ENCODE assay signal across 1 cellular context in the genomic region with DNA sequence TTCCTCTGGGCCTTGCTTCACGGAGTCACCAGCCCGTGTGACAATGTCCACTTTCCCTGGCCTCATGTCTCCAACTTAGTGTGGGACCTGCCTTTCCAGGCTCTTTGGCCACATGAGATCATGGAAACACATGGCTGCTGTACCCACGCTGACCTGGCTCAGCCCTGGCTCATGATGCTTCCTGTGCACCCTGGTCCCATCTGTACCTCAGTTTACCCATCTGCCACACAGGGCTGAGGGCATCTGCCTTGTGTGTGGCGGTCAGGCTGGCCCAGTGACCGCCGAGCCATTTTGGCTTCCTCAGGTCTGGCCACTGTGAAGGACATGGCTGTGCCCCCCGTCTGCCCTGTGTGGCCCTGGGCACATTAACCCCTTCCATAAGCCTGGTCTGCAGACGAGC.
TF ChIP-seq lines count a peak whose summit lies in the region.

No MANE protein-coding gene starts in this region.

TF ChIP-seq in K562, 482 proteins besides CTCF, POLR2A, EP300 and RAD21 (continued from another document):
- TF ChIP-seq, protein P1, sequence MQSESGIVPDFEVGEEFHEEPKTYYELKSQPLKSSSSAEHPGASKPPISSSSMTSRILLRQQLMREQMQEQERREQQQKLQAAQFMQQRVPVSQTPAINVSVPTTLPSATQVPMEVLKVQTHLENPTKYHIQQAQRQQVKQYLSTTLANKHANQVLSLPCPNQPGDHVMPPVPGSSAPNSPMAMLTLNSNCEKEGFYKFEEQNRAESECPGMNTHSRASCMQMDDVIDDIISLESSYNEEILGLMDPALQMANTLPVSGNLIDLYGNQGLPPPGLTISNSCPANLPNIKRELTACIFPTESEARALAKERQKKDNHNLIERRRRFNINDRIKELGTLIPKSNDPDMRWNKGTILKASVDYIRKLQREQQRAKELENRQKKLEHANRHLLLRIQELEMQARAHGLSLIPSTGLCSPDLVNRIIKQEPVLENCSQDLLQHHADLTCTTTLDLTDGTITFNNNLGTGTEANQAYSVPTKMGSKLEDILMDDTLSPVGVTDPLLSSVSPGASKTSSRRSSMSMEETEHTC (IDR thresholded peaks at IDR 0.05), result no peak
- TF ChIP-seq, protein P2, sequence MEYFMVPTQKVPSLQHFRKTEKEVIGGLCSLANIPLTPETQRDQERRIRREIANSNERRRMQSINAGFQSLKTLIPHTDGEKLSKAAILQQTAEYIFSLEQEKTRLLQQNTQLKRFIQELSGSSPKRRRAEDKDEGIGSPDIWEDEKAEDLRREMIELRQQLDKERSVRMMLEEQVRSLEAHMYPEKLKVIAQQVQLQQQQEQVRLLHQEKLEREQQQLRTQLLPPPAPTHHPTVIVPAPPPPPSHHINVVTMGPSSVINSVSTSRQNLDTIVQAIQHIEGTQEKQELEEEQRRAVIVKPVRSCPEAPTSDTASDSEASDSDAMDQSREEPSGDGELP (CRISPR knock-in tag; IDR thresholded peaks at IDR 0.05; ENCODE audit: borderline replicate concordance), result peak; percentile 16; the same call in 1 of the 2 replicates
- no peak for TF ChIP-seq SLC30A9 (CRISPR knock-in tag; IDR thresholded peaks at IDR 0.05)
- TF ChIP-seq, protein P3, sequence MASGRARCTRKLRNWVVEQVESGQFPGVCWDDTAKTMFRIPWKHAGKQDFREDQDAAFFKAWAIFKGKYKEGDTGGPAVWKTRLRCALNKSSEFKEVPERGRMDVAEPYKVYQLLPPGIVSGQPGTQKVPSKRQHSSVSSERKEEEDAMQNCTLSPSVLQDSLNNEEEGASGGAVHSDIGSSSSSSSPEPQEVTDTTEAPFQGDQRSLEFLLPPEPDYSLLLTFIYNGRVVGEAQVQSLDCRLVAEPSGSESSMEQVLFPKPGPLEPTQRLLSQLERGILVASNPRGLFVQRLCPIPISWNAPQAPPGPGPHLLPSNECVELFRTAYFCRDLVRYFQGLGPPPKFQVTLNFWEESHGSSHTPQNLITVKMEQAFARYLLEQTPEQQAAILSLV (tag; IDR thresholded peaks at IDR 0.05), result no peak
- TF ChIP-seq SUPT5H (IDR thresholded peaks at IDR 0.05), result no peak
- no peak for TF ChIP-seq KDM5B (IDR thresholded peaks at IDR 0.05; ENCODE audit: insufficient replicate concordance, low read depth, low read length)
- TF ChIP-seq ZNF41 (CRISPR knock-in tag; conservative IDR thresholded peaks at IDR 0.05), result no peak
- no peak for TF ChIP-seq FOXJ2 (tag; IDR thresholded peaks at IDR 0.05)
- no peak for TF ChIP-seq ZC3H11A (IDR thresholded peaks at IDR 0.05; ENCODE audit: low read depth, low read length)
- TF ChIP-seq BHLHE40 (IDR thresholded peaks at IDR 0.05; ENCODE audit: low read length), result no peak
- TF ChIP-seq PTBP1 (IDR thresholded peaks at IDR 0.05; ENCODE audit: low read depth, low read length), result no peak
- no peak for TF ChIP-seq RBM39 (optimal IDR thresholded peaks at IDR 0.05; ENCODE audit: low read depth, low read length)
- TF ChIP-seq SMAD3 (CRISPR knock-in tag; conservative IDR thresholded peaks at IDR 0.05), result no peak
- TF ChIP-seq ZNF263 (CRISPR knock-in tag; IDR thresholded peaks at IDR 0.05; ENCODE audit: borderline replicate concordance), result no peak
- no peak for TF ChIP-seq ZNF274 (IDR thresholded peaks at IDR 0.05; ENCODE audit: borderline replicate concordance, low read depth, low read length)
- TF ChIP-seq SMARCC2 (IDR thresholded peaks at IDR 0.05; ENCODE audit: low read depth), result no peak
- TF ChIP-seq, protein P4, sequence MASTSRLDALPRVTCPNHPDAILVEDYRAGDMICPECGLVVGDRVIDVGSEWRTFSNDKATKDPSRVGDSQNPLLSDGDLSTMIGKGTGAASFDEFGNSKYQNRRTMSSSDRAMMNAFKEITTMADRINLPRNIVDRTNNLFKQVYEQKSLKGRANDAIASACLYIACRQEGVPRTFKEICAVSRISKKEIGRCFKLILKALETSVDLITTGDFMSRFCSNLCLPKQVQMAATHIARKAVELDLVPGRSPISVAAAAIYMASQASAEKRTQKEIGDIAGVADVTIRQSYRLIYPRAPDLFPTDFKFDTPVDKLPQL (IDR thresholded peaks at IDR 0.05; ENCODE audit: extremely low read depth, insufficient read length), result no peak
- TF ChIP-seq, protein P5, sequence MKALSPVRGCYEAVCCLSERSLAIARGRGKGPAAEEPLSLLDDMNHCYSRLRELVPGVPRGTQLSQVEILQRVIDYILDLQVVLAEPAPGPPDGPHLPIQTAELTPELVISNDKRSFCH (CRISPR knock-in tag; IDR thresholded peaks at IDR 0.05), result no peak
- TF ChIP-seq, protein P5 (tag; IDR thresholded peaks at IDR 0.05), result peak; percentile 66
- TF ChIP-seq, protein P6, sequence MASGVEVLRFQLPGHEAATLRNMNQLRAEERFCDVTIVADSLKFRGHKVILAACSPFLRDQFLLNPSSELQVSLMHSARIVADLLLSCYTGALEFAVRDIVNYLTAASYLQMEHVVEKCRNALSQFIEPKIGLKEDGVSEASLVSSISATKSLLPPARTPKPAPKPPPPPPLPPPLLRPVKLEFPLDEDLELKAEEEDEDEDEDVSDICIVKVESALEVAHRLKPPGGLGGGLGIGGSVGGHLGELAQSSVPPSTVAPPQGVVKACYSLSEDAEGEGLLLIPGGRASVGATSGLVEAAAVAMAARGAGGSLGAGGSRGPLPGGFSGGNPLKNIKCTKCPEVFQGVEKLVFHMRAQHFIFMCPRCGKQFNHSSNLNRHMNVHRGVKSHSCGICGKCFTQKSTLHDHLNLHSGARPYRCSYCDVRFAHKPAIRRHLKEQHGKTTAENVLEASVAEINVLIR (CRISPR knock-in tag; IDR thresholded peaks at IDR 0.05), result no peak
- TF ChIP-seq ZNF165 (CRISPR knock-in tag; IDR thresholded peaks at IDR 0.05; ENCODE audit: borderline replicate concordance), result no peak
- TF ChIP-seq ZNF354B (CRISPR knock-in tag; IDR thresholded peaks at IDR 0.05), result no peak
- TF ChIP-seq ZNF431 (CRISPR knock-in tag; IDR thresholded peaks at IDR 0.05), result no peak
- no peak for TF ChIP-seq MYNN (IDR thresholded peaks at IDR 0.05)
- TF ChIP-seq MYNN (CRISPR knock-in tag; IDR thresholded peaks at IDR 0.05), result no peak
- TF ChIP-seq, protein P7, sequence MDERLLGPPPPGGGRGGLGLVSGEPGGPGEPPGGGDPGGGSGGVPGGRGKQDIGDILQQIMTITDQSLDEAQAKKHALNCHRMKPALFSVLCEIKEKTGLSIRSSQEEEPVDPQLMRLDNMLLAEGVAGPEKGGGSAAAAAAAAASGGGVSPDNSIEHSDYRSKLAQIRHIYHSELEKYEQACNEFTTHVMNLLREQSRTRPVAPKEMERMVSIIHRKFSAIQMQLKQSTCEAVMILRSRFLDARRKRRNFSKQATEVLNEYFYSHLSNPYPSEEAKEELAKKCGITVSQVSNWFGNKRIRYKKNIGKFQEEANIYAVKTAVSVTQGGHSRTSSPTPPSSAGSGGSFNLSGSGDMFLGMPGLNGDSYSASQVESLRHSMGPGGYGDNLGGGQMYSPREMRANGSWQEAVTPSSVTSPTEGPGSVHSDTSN (CRISPR knock-in tag; IDR thresholded peaks at IDR 0.05; ENCODE audit: low read depth), result no peak
- TF ChIP-seq, protein P7 (tag; conservative IDR thresholded peaks at IDR 0.05; ENCODE audit: low read depth), result no peak
- TF ChIP-seq BCOR (IDR thresholded peaks at IDR 0.05), result 0 out of 2 replicates have a peak, but pooled peaks have one; percentile 30
- TF ChIP-seq SIN3B (IDR thresholded peaks at IDR 0.05; ENCODE audit: low read depth), result no peak
- TF ChIP-seq, protein P8, sequence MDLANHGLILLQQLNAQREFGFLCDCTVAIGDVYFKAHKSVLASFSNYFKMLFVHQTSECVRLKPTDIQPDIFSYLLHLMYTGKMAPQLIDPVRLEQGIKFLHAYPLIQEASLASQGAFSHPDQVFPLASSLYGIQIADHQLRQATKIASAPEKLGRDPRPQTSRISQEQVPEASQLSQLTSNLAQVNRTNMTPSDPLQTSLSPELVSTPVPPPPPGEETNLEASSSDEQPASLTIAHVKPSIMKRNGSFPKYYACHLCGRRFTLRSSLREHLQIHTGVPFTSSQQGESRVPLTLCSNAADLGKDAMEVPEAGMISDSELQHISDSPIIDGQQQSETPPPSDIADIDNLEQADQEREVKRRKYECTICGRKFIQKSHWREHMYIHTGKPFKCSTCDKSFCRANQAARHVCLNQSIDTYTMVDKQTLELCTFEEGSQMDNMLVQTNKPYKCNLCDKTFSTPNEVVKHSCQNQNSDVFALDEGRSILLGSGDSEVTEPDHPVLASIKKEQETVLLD (IDR thresholded peaks at IDR 0.05), result 0 out of 2 replicates have a peak, but pooled peaks have one; percentile 30
- TF ChIP-seq, protein P9, sequence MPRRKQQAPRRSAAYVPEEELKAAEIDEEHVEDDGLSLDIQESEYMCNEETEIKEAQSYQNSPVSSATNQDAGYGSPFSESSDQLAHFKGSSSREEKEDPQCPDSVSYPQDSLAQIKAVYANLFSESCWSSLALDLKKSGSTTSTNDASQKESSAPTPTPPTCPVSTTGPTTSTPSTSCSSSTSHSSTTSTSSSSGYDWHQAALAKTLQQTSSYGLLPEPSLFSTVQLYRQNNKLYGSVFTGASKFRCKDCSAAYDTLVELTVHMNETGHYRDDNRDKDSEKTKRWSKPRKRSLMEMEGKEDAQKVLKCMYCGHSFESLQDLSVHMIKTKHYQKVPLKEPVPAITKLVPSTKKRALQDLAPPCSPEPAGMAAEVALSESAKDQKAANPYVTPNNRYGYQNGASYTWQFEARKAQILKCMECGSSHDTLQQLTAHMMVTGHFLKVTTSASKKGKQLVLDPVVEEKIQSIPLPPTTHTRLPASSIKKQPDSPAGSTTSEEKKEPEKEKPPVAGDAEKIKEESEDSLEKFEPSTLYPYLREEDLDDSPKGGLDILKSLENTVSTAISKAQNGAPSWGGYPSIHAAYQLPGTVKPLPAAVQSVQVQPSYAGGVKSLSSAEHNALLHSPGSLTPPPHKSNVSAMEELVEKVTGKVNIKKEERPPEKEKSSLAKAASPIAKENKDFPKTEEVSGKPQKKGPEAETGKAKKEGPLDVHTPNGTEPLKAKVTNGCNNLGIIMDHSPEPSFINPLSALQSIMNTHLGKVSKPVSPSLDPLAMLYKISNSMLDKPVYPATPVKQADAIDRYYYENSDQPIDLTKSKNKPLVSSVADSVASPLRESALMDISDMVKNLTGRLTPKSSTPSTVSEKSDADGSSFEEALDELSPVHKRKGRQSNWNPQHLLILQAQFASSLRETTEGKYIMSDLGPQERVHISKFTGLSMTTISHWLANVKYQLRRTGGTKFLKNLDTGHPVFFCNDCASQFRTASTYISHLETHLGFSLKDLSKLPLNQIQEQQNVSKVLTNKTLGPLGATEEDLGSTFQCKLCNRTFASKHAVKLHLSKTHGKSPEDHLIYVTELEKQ (CRISPR knock-in tag; IDR thresholded peaks at IDR 0.05), result no peak
